In genomic region chr15:89693696-89694095, GRCh38 we compare ENCODE assay signal across 19 cellular contexts. TPM values are rescaled to one million over a fixed set of nuclear protein-coding genes. Genes with fewer than 3 reads are reported as not detected.
DNase-seq lines count a peak whose midpoint lies in the region; ATAC-seq, FAIRE-seq and TF ChIP-seq lines count a peak whose summit lies in the region.
"Had no signal": no experiment of that assay in that cellular context is flagged by ENCODE, and none has a peak within 500 bp of the region (broad histone marks: within the 10 kb centered on the region; RNA-seq: fewer than 3 reads in every experiment).

No MANE protein-coding gene starts in this region.

- no peak overlapping the region for H3K4ac ChIP-seq in trophoblast cell (ENCODE audit: low read depth, low read length)

- H3K9ac ChIP-seq in PC-3 (ENCODE audit: low read length) (no peak overlapping the region), K562 (ENCODE audit: insufficient read depth in 1 of 2, low read depth in 2 of 2, low read length in 2 of 2) (no peak overlapping the region), trophoblast cell (ENCODE audit: low read length) (no peak overlapping the region)
- H3K9ac ChIP-seq: BLaER1 had no signal

- CTCF ChIA-PET in PC-3 (lab: Charles Lee) (no interaction called here), K562 (lab: Yijun Ruan, JAX; ENCODE audit: low intra/inter-chr PET ratio) (interaction anchor here (0.6 kb wide), 1 partner anchor 924 kb away, joined by 3 read pairs; no protein-coding TSS in a partner anchor)

- peaks cover 4% of the 10 kb centered on the region for H3K79me1 ChIP-seq in trophoblast cell (ENCODE audit: low read length)

- no peak overlapping the region for H3K23ac ChIP-seq in trophoblast cell (ENCODE audit: low read length)

- TF ChIP-seq RAD21 in K562 (CRISPR knock-in tag; conservative IDR thresholded peaks at IDR 0.05 in 1 of 2, IDR thresholded peaks at IDR 0.05 in 1 of 2), result peak; percentile 17 to 52; a peak in 3 of 4 replicates

- FAIRE-seq in K562 (lab: Jason Lieb, UNC), result no peak
- FAIRE-seq: A549, GM12891, GM19239, H1 had no signal

- H3F3A ChIP-seq in DOHH2 (ENCODE audit: control insufficient read depth, insufficient read depth) (peaks cover 29% of the 10 kb centered on the region), PC-3 (ENCODE audit: low read length, unreplicated experiment) (no peaks in the 10 kb centered on the region)

- H3K79me2 ChIP-seq in DOHH2 (ENCODE audit: control insufficient read depth, low read length) (no peaks in the 10 kb centered on the region), PC-3 (ENCODE audit: low read length) (peaks cover 17% of the 10 kb centered on the region), K562 (ENCODE audit: control insufficient read depth, insufficient read depth, low read length) (no peaks in the 10 kb centered on the region), trophoblast cell (ENCODE audit: control insufficient read depth, insufficient read depth, low read length, poor library complexity) (peaks cover 4% of the 10 kb centered on the region)

- H4K20me1 ChIP-seq in DOHH2 (ENCODE audit: control insufficient read depth, insufficient read depth, low read depth, low read length) (no peaks in the 10 kb centered on the region), PC-3 (ENCODE audit: low read length) (no peaks in the 10 kb centered on the region), K562 (replicated peaks; ENCODE audit: control insufficient read depth, insufficient read depth, low read length) (no peaks in the 10 kb centered on the region)
- H4K20me1 ChIP-seq: BLaER1 had no signal

- H3K4me3 ChIP-seq in DOHH2 (ENCODE audit: low read length) (peak overlapping the region; percentile 36; the same call in 1 of the 2 replicates), PC-3 (ENCODE audit: low read length) (no peak overlapping the region), K562 (no peak overlapping the region), trophoblast cell (ENCODE audit: low read depth, low read length) (no peak overlapping the region)
- H3K4me3 ChIP-seq: A549, BLaER1 had no signal

- TF ChIP-seq CTCF in DOHH2 (IDR thresholded peaks at IDR 0.05; ENCODE audit: low read depth, low read length, poor library complexity, severe bottlenecking) (no peak), PC-3 (conservative IDR thresholded peaks at IDR 0.05; ENCODE audit: low read depth, low read length) (no peak), K562 (IDR thresholded peaks at IDR 0.05 in 2 of 3, conservative IDR thresholded peaks at IDR 0.05 in 1 of 3; ENCODE audit: insufficient read depth in 2 of 3, low read depth in 1 of 3, low read length in 3 of 3) (peak in 1 of 3 experiments; percentile 16; a peak in 1 of 6 replicates), nephron progenitor cell (IDR thresholded peaks at IDR 0.05) (no peak)

- H3K27ac Mint-ChIP-seq in nephron progenitor cell, result no peak overlapping the region
- H3K27ac Mint-ChIP-seq: CD14-positive monocyte; CD4-positive, alpha-beta memory T cell; H9 had no signal

- H3K4me3 Mint-ChIP-seq in nephron progenitor cell, result no peak overlapping the region
- H3K4me3 Mint-ChIP-seq: CD14-positive monocyte; CD4-positive, alpha-beta memory T cell; H9 had no signal

- H2AK5ac ChIP-seq in trophoblast cell (ENCODE audit: low read length), result no peak overlapping the region

- no peak overlapping the region for H4K8ac ChIP-seq in trophoblast cell (ENCODE audit: low read depth, low read length)

- H2BK120ac ChIP-seq in trophoblast cell (ENCODE audit: insufficient read depth, low read length, poor library complexity), result no peak overlapping the region

- H3K18ac ChIP-seq in trophoblast cell (ENCODE audit: low read length), result no peak overlapping the region

- H3K9me2 ChIP-seq in DOHH2 (replicated peaks; ENCODE audit: control insufficient read depth, low read length), result no peaks in the 10 kb centered on the region
- H3K9me2 ChIP-seq in PC-3 (replicated peaks; ENCODE audit: low read length), result no peaks in the 10 kb centered on the region

- H3K36me3 Mint-ChIP-seq in nephron progenitor cell (ENCODE audit: low read depth), result no peaks in the 10 kb centered on the region
- H3K36me3 Mint-ChIP-seq: CD14-positive monocyte had no signal

- POLR2A ChIA-PET in PC-3 (lab: Charles Lee; ENCODE audit: unreplicated experiment) (no interaction called here), K562 (lab: Yijun Ruan, JAX) (no interaction called here)

- no peaks in the 10 kb centered on the region for H3K27me3 ChIP-seq in DOHH2 (ENCODE audit: control insufficient read depth, low read length)
- no peaks in the 10 kb centered on the region for H3K27me3 ChIP-seq in PC-3 (ENCODE audit: low read length)
- peaks cover 15 to 25% of the 10 kb centered on the region in 2 experiments; a peak in 4 of 5 replicates for H3K27me3 ChIP-seq in K562 (ENCODE audit: control insufficient read depth in 2 of 2, insufficient read depth in 2 of 2, low read length in 2 of 2)
- no peaks in the 10 kb centered on the region for H3K27me3 ChIP-seq in trophoblast cell (ENCODE audit: insufficient read depth, low read length)
- H3K27me3 ChIP-seq: BLaER1 had no signal

- H2BK12ac ChIP-seq in trophoblast cell (ENCODE audit: low read length), result no peak overlapping the region

- no peaks in the 10 kb centered on the region for H3K9me1 ChIP-seq in K562 (ENCODE audit: control insufficient read depth, insufficient read depth, low read length)

- peaks cover 9% of the 10 kb centered on the region for H3K9me3 Mint-ChIP-seq in nephron progenitor cell
- H3K9me3 Mint-ChIP-seq: CD4-positive, alpha-beta memory T cell; H9 had no signal

- in situ Hi-C loops in K562 (cut with MboI), result no loop called here

- intact Hi-C loops in PC-3 (cut with micrococcal nuclease) (no loop called here), K562 (cut with micrococcal nuclease) (no loop called here)

- WGBS in K562 (ENCODE audit: insufficient coverage, low coverage, missing lambda C conversion rate), result 0% methylated on average over 1 of the region's 1 CpG
- no CpG with 5 or more reads among the region's 1 CpG for WGBS in trophoblast cell (ENCODE audit: extremely low coverage, insufficient coverage, insufficient read length)

- no peak overlapping the region for H3K14ac ChIP-seq in trophoblast cell (ENCODE audit: low read length)

- peaks cover 43% of the 10 kb centered on the region for H3K4me1 ChIP-seq in DOHH2 (ENCODE audit: control insufficient read depth, low read length)
- H3K4me1 ChIP-seq in PC-3 (ENCODE audit: insufficient read depth, low read length), result peaks cover 9% of the 10 kb centered on the region
- H3K4me1 ChIP-seq in K562 (replicated peaks in 1 of 2; ENCODE audit: control insufficient read depth in 2 of 2, insufficient read depth in 2 of 2, low read length in 2 of 2), result peaks cover 0 to 9% of the 10 kb centered on the region in 2 experiments; a peak in 3 of 5 replicates
- H3K4me1 ChIP-seq in trophoblast cell (ENCODE audit: control insufficient read depth in 1 of 2, insufficient read depth in 2 of 2, low read length in 2 of 2), result peaks cover 2 to 8% of the 10 kb centered on the region in 2 experiments
- H3K4me1 ChIP-seq: BLaER1 had no signal

- BruUV-seq in PC-3 (replicated peaks; lab: Mats Ljungman, UMichigan), result no TSS peak
- no TSS peak for BruUV-seq in K562 (replicated peaks; lab: Mats Ljungman, UMichigan)

- no peaks in the 10 kb centered on the region for H3K36me3 ChIP-seq in DOHH2 (ENCODE audit: control insufficient read depth, low read length)
- no peaks in the 10 kb centered on the region for H3K36me3 ChIP-seq in PC-3 (ENCODE audit: low read depth, low read length)
- H3K36me3 ChIP-seq in K562 (ENCODE audit: control insufficient read depth, insufficient read depth, low read length), result no peaks in the 10 kb centered on the region
- H3K36me3 ChIP-seq in trophoblast cell (ENCODE audit: control insufficient read depth in 1 of 2, insufficient read depth in 2 of 2, low read length in 2 of 2), result no peaks in the 10 kb centered on the region
- H3K36me3 ChIP-seq: BLaER1 had no signal

- H4K91ac ChIP-seq in trophoblast cell (ENCODE audit: low read depth, low read length), result no peak overlapping the region

- H3K4me2 ChIP-seq in DOHH2 (ENCODE audit: low read length) (peak overlapping the region; percentile 49), PC-3 (ENCODE audit: low read length) (no peak overlapping the region), K562 (ENCODE audit: insufficient read depth, low read length) (no peak overlapping the region), trophoblast cell (ENCODE audit: low read length) (no peak overlapping the region)
- H3K4me2 ChIP-seq: A549, BLaER1 had no signal

- TF ChIP-seq EP300 in K562 (IDR thresholded peaks at IDR 0.05; ENCODE audit: low read length), result no peak

- H3K9me3 ChIP-seq in DOHH2 (ENCODE audit: control insufficient read depth, insufficient read depth, low read length), result no peaks in the 10 kb centered on the region
- no peaks in the 10 kb centered on the region for H3K9me3 ChIP-seq in PC-3 (ENCODE audit: low read length)
- no peaks in the 10 kb centered on the region for H3K9me3 ChIP-seq in K562 (replicated peaks; ENCODE audit: control insufficient read depth, insufficient read depth, low read depth, low read length)
- H3K9me3 ChIP-seq in trophoblast cell (ENCODE audit: insufficient read depth, low read depth, low read length), result no peaks in the 10 kb centered on the region
- H3K9me3 ChIP-seq: A549 had no signal

- H2BK5ac ChIP-seq in trophoblast cell (ENCODE audit: low read depth, low read length, poor library complexity), result no peak overlapping the region

- H4K12ac ChIP-seq in trophoblast cell (ENCODE audit: low read depth, low read length), result no peak overlapping the region

- H2AFZ ChIP-seq in PC-3 (ENCODE audit: low read length) (no peak overlapping the region), K562 (ENCODE audit: low read depth, low read length) (no peak overlapping the region), trophoblast cell (ENCODE audit: insufficient read depth, low read length, poor library complexity) (no peak overlapping the region)

- H3K27ac ChIP-seq in DOHH2 (ENCODE audit: low read depth, low read length), result peak overlapping the region; percentile 45
- no peak overlapping the region for H3K27ac ChIP-seq in PC-3 (ENCODE audit: low read length)
- no peak overlapping the region for H3K27ac ChIP-seq in K562 (ENCODE audit: extremely low read depth, low read depth, low read length)
- H3K27ac ChIP-seq in trophoblast cell (ENCODE audit: low read depth, low read length), result no peak overlapping the region
- H3K27ac ChIP-seq: 22Rv1, A549, BLaER1 had no signal

- no peak for ATAC-seq in PC-3
- ATAC-seq in K562, result no peak
- ATAC-seq: A549 had no signal

- DNase-seq in PC-3, result peak; percentile 23
- DNase-seq in K562 (ENCODE audit: extremely low read depth in 1 of 4, low spot score in 3 of 4), result no peak
- DNase-seq in trophoblast cell, result peak; percentile 54 to 98
- no peak for DNase-seq in nephron progenitor cell
- no peak for DNase-seq in GF-D8 (lab: John Stamatoyannopoulos, UW)
- DNase-seq in SW480 (ENCODE audit: low spot score), result no peak
- DNase-seq: CD4-positive, alpha-beta memory T cell; DMS153; DMS79; H9 had no signal

- H3K4me1 Mint-ChIP-seq in nephron progenitor cell, result peaks cover 14% of the 10 kb centered on the region

- H3K27me3 Mint-ChIP-seq in nephron progenitor cell (ENCODE audit: low read depth, poor library complexity), result peaks cover 81% of the 10 kb centered on the region

- TF ChIP-seq POLR2A in K562 (conservative IDR thresholded peaks at IDR 0.05), result no peak

RNA-seq across cellular contexts. Expression of gene WDR93, which starts 3.1 kb away (rescaled TPM):
- total RNA-seq in PC-3 (2014; rRNA removed), result 0.22 TPM in 1 of 2 replicates, not detected in the other
- not detected in 2 replicates for total RNA-seq in K562 (2011; cell fraction: chromatin; rRNA removed; ENCODE audit: low replicate concordance)
- total RNA-seq in K562 (2011; cell fraction: nucleolus; rRNA removed), result not detected in 2 replicates
- total RNA-seq in K562 (2011; cell fraction: nucleoplasm; rRNA removed), result not detected in 2 replicates
- total RNA-seq in K562 (2014; rRNA removed), result not detected in 2 replicates
- not detected in 2 replicates for total RNA-seq in K562 (2014; rRNA removed; fragmentation: Illumina TruSeq; extraction: Trizol)
- total RNA-seq in K562 (2015; rRNA removed; fragmentation: Illumina TruSeq; extraction: Trizol), result not detected in 2 replicates
- total RNA-seq in K562 (2021), result not detected in 2 replicates
- not detected in 2 replicates for polyA plus RNA-seq in K562 (2011; rRNA removed)
- polyA plus RNA-seq in K562 (2011; cell fraction: cytosol; rRNA removed), result not detected in 2 replicates
- not detected in 2 replicates for polyA plus RNA-seq in K562 (2011; cell fraction: nucleus; rRNA removed)
- not detected in 2 replicates for polyA plus RNA-seq in K562 (2012)
- polyA plus RNA-seq in K562 (2014; fragmentation: Illumina TruSeq; extraction: Trizol), result not detected in 2 replicates
- polyA plus RNA-seq in K562 (2014; fragmentation: Nextera tagmentation; extraction: Ambion mirVana), result not detected
- not detected in 2 replicates for polyA plus RNA-seq in K562 (2014; rRNA removed)
- not detected in 2 replicates for polyA minus RNA-seq in K562 (2011; rRNA and poly(A)+ RNA removed)
- not detected in 2 replicates for polyA minus RNA-seq in K562 (2011; cell fraction: cytosol; rRNA and poly(A)+ RNA removed)
- polyA minus RNA-seq in K562 (2011; cell fraction: nucleus; rRNA and poly(A)+ RNA removed), result not detected in 2 replicates
- 0.03 and 0.11 TPM in 2 replicates for polyA plus RNA-seq in trophoblast cell (2013)
- total RNA-seq: CD4-positive, alpha-beta memory T cell; H1; H9 had no signal
- polyA plus RNA-seq: CD14-positive monocyte; CD4-positive, alpha-beta memory T cell had no signal

RNA-seq across cellular contexts. Expression of gene PEX11A, which starts 3.1 kb away (rescaled TPM):
- 7.8 and 9.7 TPM in 2 replicates for total RNA-seq in PC-3 (2014; rRNA removed)
- total RNA-seq in K562 (2011; cell fraction: chromatin; rRNA removed; ENCODE audit: low replicate concordance), result not detected in 2 replicates
- total RNA-seq in K562 (2011; cell fraction: nucleolus; rRNA removed), result not detected in 2 replicates
- not detected in 2 replicates for total RNA-seq in K562 (2011; cell fraction: nucleoplasm; rRNA removed)
- not detected in 2 replicates for total RNA-seq in K562 (2014; rRNA removed)
- total RNA-seq in K562 (2014; rRNA removed; fragmentation: Illumina TruSeq; extraction: Trizol), result not detected in 2 replicates
- not detected in 2 replicates for total RNA-seq in K562 (2015; rRNA removed; fragmentation: Illumina TruSeq; extraction: Trizol)
- total RNA-seq in K562 (2021), result not detected in 2 replicates
- polyA plus RNA-seq in K562 (2011; rRNA removed), result not detected in 2 replicates
- polyA plus RNA-seq in K562 (2011; cell fraction: cytosol; rRNA removed), result not detected in 2 replicates
- polyA plus RNA-seq in K562 (2011; cell fraction: nucleus; rRNA removed), result not detected in 2 replicates
- 0.04 TPM in 1 of 2 replicates, not detected in the other for polyA plus RNA-seq in K562 (2012)
- not detected in 2 replicates for polyA plus RNA-seq in K562 (2014; fragmentation: Illumina TruSeq; extraction: Trizol)
- not detected for polyA plus RNA-seq in K562 (2014; fragmentation: Nextera tagmentation; extraction: Ambion mirVana)
- not detected in 2 replicates for polyA plus RNA-seq in K562 (2014; rRNA removed)
- polyA minus RNA-seq in K562 (2011; rRNA and poly(A)+ RNA removed), result not detected in 2 replicates
- not detected in 2 replicates for polyA minus RNA-seq in K562 (2011; cell fraction: cytosol; rRNA and poly(A)+ RNA removed)
- not detected in 2 replicates for polyA minus RNA-seq in K562 (2011; cell fraction: nucleus; rRNA and poly(A)+ RNA removed)
- polyA plus RNA-seq in trophoblast cell (2013), result 1.5 and 2.0 TPM in 2 replicates

RNA-seq across cellular contexts. Expression of gene PLIN1, which starts 14.5 kb away (rescaled TPM):
- 1.0 and 1.3 TPM in 2 replicates for total RNA-seq in PC-3 (2014; rRNA removed)
- total RNA-seq in K562 (2011; cell fraction: chromatin; rRNA removed; ENCODE audit: low replicate concordance), result not detected in 2 replicates
- not detected in 2 replicates for total RNA-seq in K562 (2011; cell fraction: nucleolus; rRNA removed)
- not detected in 2 replicates for total RNA-seq in K562 (2011; cell fraction: nucleoplasm; rRNA removed)
- total RNA-seq in K562 (2014; rRNA removed), result not detected in 2 replicates
- total RNA-seq in K562 (2014; rRNA removed; fragmentation: Illumina TruSeq; extraction: Trizol), result not detected in 2 replicates
- total RNA-seq in K562 (2015; rRNA removed; fragmentation: Illumina TruSeq; extraction: Trizol), result not detected in 2 replicates
- total RNA-seq in K562 (2021), result not detected in 2 replicates
- polyA plus RNA-seq in K562 (2011; rRNA removed), result not detected in 2 replicates
- polyA plus RNA-seq in K562 (2011; cell fraction: cytosol; rRNA removed), result not detected in 2 replicates
- polyA plus RNA-seq in K562 (2011; cell fraction: nucleus; rRNA removed), result not detected in 2 replicates
- polyA plus RNA-seq in K562 (2012), result not detected in 2 replicates
- not detected in 2 replicates for polyA plus RNA-seq in K562 (2014; fragmentation: Illumina TruSeq; extraction: Trizol)
- polyA plus RNA-seq in K562 (2014; fragmentation: Nextera tagmentation; extraction: Ambion mirVana), result not detected
- not detected in 2 replicates for polyA plus RNA-seq in K562 (2014; rRNA removed)
- polyA minus RNA-seq in K562 (2011; rRNA and poly(A)+ RNA removed), result not detected in 2 replicates
- not detected in 2 replicates for polyA minus RNA-seq in K562 (2011; cell fraction: cytosol; rRNA and poly(A)+ RNA removed)
- not detected in 2 replicates for polyA minus RNA-seq in K562 (2011; cell fraction: nucleus; rRNA and poly(A)+ RNA removed)
- polyA plus RNA-seq in trophoblast cell (2013), result 0.11 and 0.21 TPM in 2 replicates
- total RNA-seq: H1 had no signal
- polyA plus RNA-seq: CD14-positive monocyte had no signal

RNA-seq across cellular contexts. Expression of gene KIF7, which starts 38.4 kb away (rescaled TPM):
- total RNA-seq in PC-3 (2014; rRNA removed) (18.8 and 27.2 TPM in 2 replicates), K562 (2014; rRNA removed) (1.6 and 2.0 TPM in 2 replicates), K562 (2014; rRNA removed; fragmentation: Illumina TruSeq; extraction: Trizol) (0.15 and 0.35 TPM in 2 replicates), K562 (2015; rRNA removed; fragmentation: Illumina TruSeq; extraction: Trizol) (0.58 and 0.64 TPM in 2 replicates), K562 (2021) (1.7 and 1.8 TPM in 2 replicates)
- total RNA-seq in K562 (2011; cell fraction: chromatin; rRNA removed; ENCODE audit: low replicate concordance), result 4.9 and 14.4 TPM in 2 replicates
- total RNA-seq in K562 (2011; cell fraction: nucleolus; rRNA removed), result 4.2 and 7.3 TPM in 2 replicates
- total RNA-seq in K562 (2011; cell fraction: nucleoplasm; rRNA removed), result 2.7 and 3.1 TPM in 2 replicates
- polyA plus RNA-seq in K562 (2011; rRNA removed) (1.3 and 1.7 TPM in 2 replicates), K562 (2014; fragmentation: Illumina TruSeq; extraction: Trizol) (0.49 and 0.69 TPM in 2 replicates), K562 (2014; fragmentation: Nextera tagmentation; extraction: Ambion mirVana) (under 1 TPM; 0.04 to 0.06 TPM), K562 (2014; rRNA removed) (1.9 and 3.1 TPM in 2 replicates)
- polyA plus RNA-seq in K562 (2011; cell fraction: cytosol; rRNA removed), result 1.1 and 2.7 TPM in 2 replicates
- polyA plus RNA-seq in K562 (2011; cell fraction: nucleus; rRNA removed), result 4.3 and 6.8 TPM in 2 replicates
- 0.96 and 1.1 TPM in 2 replicates for polyA plus RNA-seq in K562 (2012)
- polyA minus RNA-seq in K562 (2011; rRNA and poly(A)+ RNA removed), result 0.45 and 1.2 TPM in 2 replicates
- 0.82 and 1.5 TPM in 2 replicates for polyA minus RNA-seq in K562 (2011; cell fraction: cytosol; rRNA and poly(A)+ RNA removed)
- polyA minus RNA-seq in K562 (2011; cell fraction: nucleus; rRNA and poly(A)+ RNA removed), result 1.2 and 2.8 TPM in 2 replicates
- 3.2 and 3.3 TPM in 2 replicates for polyA plus RNA-seq in trophoblast cell (2013)
- total RNA-seq: CD4-positive, alpha-beta memory T cell had no signal
- polyA plus RNA-seq: CD14-positive monocyte; CD4-positive, alpha-beta memory T cell had no signal

RNA-seq across cellular contexts. Expression of gene MESP1, which starts 57.4 kb away (rescaled TPM):
- 32.9 and 49.4 TPM in 2 replicates for total RNA-seq in PC-3 (2014; rRNA removed)
- total RNA-seq in K562 (2011; cell fraction: chromatin; rRNA removed; ENCODE audit: low replicate concordance), result 0.44 and 0.67 TPM in 2 replicates
- total RNA-seq in K562 (2011; cell fraction: nucleolus; rRNA removed), result 1.0 and 1.2 TPM in 2 replicates
- 0.44 and 0.46 TPM in 2 replicates for total RNA-seq in K562 (2011; cell fraction: nucleoplasm; rRNA removed)
- 0.36 and 1.0 TPM in 2 replicates for total RNA-seq in K562 (2014; rRNA removed)
- total RNA-seq in K562 (2014; rRNA removed; fragmentation: Illumina TruSeq; extraction: Trizol), result not detected in 2 replicates
- 0.14 and 0.49 TPM in 2 replicates for total RNA-seq in K562 (2015; rRNA removed; fragmentation: Illumina TruSeq; extraction: Trizol)
- 1.1 and 1.6 TPM in 2 replicates for total RNA-seq in K562 (2021)
- polyA plus RNA-seq in K562 (2011; rRNA removed), result 0.14 and 0.29 TPM in 2 replicates
- polyA plus RNA-seq in K562 (2011; cell fraction: cytosol; rRNA removed), result 0.12 and 0.75 TPM in 2 replicates
- polyA plus RNA-seq in K562 (2011; cell fraction: nucleus; rRNA removed), result 0.11 and 0.44 TPM in 2 replicates
- polyA plus RNA-seq in K562 (2012), result 0.68 and 1.4 TPM in 2 replicates
- polyA plus RNA-seq in K562 (2014; fragmentation: Illumina TruSeq; extraction: Trizol), result not detected in 2 replicates
- polyA plus RNA-seq in K562 (2014; fragmentation: Nextera tagmentation; extraction: Ambion mirVana), result not detected
- polyA plus RNA-seq in K562 (2014; rRNA removed), result 0.52 and 0.78 TPM in 2 replicates
- polyA minus RNA-seq in K562 (2011; rRNA and poly(A)+ RNA removed), result 0.07 and 0.15 TPM in 2 replicates
- polyA minus RNA-seq in K562 (2011; cell fraction: cytosol; rRNA and poly(A)+ RNA removed), result 2.5 TPM in 1 of 2 replicates, not detected in the other
- 0.33 and 0.54 TPM in 2 replicates for polyA minus RNA-seq in K562 (2011; cell fraction: nucleus; rRNA and poly(A)+ RNA removed)
- 0.04 and 0.10 TPM in 2 replicates for polyA plus RNA-seq in trophoblast cell (2013)
- total RNA-seq: G401, H9 had no signal

Comparison
In these comparisons a context has a peak if more than half of its experiments do, and no peak if none do; other contexts are left out.
1. DNase-seq: peak in PC-3 (single experiment) and trophoblast cell (2 of 2); none in K562 (0 of 4), nephron progenitor cell (single experiment), GF-D8 (single experiment) and SW480 (single experiment).